ENCODE assay signal across 1 cellular context in the genomic region with DNA sequence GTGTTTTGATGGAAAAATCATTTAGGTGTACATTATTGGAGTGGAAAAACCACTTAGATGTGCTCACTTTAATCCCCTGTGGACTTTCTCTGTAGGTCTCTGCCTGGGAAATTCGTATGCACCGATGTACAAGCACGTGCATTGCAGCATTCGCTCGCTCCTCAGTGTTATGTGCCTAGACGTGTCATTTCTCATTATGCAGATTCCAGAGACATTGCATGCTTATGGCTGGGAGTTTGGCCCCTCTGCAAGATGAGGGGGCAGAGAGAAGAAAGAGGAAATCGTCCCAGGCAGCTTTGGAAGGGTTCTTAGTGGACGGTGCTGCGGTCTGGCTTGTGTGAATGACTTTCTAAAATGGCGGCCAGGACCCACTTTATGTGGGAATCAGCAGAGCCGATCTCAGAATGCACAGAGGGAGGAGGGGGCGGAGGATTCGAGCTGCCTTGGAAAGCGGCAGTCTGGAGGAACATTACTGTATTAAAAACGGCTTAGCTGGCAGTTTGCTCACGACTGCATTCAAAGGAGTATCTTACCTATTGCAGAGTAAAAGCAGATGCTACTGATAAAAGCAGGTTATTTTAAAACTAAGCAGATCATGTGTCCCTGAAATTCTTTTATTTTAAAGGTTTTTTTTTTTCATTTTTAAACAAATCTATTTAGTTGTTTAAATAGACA.
TF ChIP-seq lines count a peak whose summit lies in the region.

No MANE protein-coding gene starts in this region.

TF ChIP-seq in HEK293, 187 proteins besides CTCF, POLR2A, EP300 and RAD21 (continued from another document and continues in another):
- no peak; the same call in none of the 2 replicates for TF ChIP-seq INSM2 (tag by site-specific recombination; IDR thresholded peaks at IDR 0.05)
- TF ChIP-seq MEIS1 (CRISPR knock-in tag; IDR thresholded peaks at IDR 0.05; ENCODE audit: borderline replicate concordance), result no peak
- no peak for TF ChIP-seq ZNF473 (tag by site-specific recombination; IDR thresholded peaks at IDR 0.05)
- TF ChIP-seq ZBTB8A (tag by site-specific recombination; IDR thresholded peaks at IDR 0.05), result no peak
- no peak for TF ChIP-seq ZNF585B (tag by site-specific recombination; IDR thresholded peaks at IDR 0.05)
- TF ChIP-seq, protein P1, sequence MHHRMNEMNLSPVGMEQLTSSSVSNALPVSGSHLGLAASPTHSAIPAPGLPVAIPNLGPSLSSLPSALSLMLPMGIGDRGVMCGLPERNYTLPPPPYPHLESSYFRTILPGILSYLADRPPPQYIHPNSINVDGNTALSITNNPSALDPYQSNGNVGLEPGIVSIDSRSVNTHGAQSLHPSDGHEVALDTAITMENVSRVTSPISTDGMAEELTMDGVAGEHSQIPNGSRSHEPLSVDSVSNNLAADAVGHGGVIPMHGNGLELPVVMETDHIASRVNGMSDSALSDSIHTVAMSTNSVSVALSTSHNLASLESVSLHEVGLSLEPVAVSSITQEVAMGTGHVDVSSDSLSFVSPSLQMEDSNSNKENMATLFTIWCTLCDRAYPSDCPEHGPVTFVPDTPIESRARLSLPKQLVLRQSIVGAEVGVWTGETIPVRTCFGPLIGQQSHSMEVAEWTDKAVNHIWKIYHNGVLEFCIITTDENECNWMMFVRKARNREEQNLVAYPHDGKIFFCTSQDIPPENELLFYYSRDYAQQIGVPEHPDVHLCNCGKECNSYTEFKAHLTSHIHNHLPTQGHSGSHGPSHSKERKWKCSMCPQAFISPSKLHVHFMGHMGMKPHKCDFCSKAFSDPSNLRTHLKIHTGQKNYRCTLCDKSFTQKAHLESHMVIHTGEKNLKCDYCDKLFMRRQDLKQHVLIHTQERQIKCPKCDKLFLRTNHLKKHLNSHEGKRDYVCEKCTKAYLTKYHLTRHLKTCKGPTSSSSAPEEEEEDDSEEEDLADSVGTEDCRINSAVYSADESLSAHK (tag by site-specific recombination; IDR thresholded peaks at IDR 0.05), result peak; percentile 67; the same call in 1 of the 2 replicates
- TF ChIP-seq TCF7L2 (IDR thresholded peaks at IDR 0.05; ENCODE audit: borderline replicate concordance, low read depth, low read length), result no peak
- TF ChIP-seq ZNF24 (tag by site-specific recombination; IDR thresholded peaks at IDR 0.05), result peak; percentile 60; the same call in 1 of the 2 replicates
- no peak for TF ChIP-seq ZBTB7A (tag by site-specific recombination; IDR thresholded peaks at IDR 0.05; ENCODE audit: low read depth)
- no peak for TF ChIP-seq ZNF23 (tag by site-specific recombination; IDR thresholded peaks at IDR 0.05; ENCODE audit: borderline replicate concordance)
- TF ChIP-seq ZNF366 (tag by site-specific recombination; conservative IDR thresholded peaks at IDR 0.05), result peak; percentile 74
- peak; percentile 64; the same call in 1 of the 2 replicates for TF ChIP-seq GLIS1 (tag by site-specific recombination; IDR thresholded peaks at IDR 0.05)
- no peak for TF ChIP-seq ZNF138 (tag by site-specific recombination; IDR thresholded peaks at IDR 0.05; ENCODE audit: borderline replicate concordance)
- TF ChIP-seq, protein P2, sequence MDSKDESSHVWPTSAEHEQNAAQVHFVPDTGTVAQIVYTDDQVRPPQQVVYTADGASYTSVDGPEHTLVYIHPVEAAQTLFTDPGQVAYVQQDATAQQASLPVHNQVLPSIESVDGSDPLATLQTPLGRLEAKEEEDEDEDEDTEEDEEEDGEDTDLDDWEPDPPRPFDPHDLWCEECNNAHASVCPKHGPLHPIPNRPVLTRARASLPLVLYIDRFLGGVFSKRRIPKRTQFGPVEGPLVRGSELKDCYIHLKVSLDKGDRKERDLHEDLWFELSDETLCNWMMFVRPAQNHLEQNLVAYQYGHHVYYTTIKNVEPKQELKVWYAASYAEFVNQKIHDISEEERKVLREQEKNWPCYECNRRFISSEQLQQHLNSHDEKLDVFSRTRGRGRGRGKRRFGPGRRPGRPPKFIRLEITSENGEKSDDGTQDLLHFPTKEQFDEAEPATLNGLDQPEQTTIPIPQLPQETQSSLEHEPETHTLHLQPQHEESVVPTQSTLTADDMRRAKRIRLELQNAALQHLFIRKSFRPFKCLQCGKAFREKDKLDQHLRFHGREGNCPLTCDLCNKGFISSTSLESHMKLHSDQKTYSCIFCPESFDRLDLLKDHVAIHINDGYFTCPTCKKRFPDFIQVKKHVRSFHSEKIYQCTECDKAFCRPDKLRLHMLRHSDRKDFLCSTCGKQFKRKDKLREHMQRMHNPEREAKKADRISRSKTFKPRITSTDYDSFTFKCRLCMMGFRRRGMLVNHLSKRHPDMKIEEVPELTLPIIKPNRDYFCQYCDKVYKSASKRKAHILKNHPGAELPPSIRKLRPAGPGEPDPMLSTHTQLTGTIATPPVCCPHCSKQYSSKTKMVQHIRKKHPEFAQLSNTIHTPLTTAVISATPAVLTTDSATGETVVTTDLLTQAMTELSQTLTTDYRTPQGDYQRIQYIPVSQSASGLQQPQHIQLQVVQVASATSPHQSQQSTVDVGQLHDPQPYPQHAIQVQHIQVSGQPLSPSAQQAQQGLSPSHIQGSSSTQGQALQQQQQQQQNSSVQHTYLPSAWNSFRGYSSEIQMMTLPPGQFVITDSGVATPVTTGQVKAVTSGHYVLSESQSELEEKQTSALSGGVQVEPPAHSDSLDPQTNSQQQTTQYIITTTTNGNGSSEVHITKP (tag by site-specific recombination; IDR thresholded peaks at IDR 0.05), result peak; percentile 56
- no peak for TF ChIP-seq ZNF133 (tag by site-specific recombination; IDR thresholded peaks at IDR 0.05)
- TF ChIP-seq, protein P3, sequence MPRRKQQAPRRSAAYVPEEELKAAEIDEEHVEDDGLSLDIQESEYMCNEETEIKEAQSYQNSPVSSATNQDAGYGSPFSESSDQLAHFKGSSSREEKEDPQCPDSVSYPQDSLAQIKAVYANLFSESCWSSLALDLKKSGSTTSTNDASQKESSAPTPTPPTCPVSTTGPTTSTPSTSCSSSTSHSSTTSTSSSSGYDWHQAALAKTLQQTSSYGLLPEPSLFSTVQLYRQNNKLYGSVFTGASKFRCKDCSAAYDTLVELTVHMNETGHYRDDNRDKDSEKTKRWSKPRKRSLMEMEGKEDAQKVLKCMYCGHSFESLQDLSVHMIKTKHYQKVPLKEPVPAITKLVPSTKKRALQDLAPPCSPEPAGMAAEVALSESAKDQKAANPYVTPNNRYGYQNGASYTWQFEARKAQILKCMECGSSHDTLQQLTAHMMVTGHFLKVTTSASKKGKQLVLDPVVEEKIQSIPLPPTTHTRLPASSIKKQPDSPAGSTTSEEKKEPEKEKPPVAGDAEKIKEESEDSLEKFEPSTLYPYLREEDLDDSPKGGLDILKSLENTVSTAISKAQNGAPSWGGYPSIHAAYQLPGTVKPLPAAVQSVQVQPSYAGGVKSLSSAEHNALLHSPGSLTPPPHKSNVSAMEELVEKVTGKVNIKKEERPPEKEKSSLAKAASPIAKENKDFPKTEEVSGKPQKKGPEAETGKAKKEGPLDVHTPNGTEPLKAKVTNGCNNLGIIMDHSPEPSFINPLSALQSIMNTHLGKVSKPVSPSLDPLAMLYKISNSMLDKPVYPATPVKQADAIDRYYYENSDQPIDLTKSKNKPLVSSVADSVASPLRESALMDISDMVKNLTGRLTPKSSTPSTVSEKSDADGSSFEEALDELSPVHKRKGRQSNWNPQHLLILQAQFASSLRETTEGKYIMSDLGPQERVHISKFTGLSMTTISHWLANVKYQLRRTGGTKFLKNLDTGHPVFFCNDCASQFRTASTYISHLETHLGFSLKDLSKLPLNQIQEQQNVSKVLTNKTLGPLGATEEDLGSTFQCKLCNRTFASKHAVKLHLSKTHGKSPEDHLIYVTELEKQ (tag by site-specific recombination; IDR thresholded peaks at IDR 0.05; ENCODE audit: borderline replicate concordance), result no peak; the same call in 1 of the 2 replicates
- TF ChIP-seq, protein P4, sequence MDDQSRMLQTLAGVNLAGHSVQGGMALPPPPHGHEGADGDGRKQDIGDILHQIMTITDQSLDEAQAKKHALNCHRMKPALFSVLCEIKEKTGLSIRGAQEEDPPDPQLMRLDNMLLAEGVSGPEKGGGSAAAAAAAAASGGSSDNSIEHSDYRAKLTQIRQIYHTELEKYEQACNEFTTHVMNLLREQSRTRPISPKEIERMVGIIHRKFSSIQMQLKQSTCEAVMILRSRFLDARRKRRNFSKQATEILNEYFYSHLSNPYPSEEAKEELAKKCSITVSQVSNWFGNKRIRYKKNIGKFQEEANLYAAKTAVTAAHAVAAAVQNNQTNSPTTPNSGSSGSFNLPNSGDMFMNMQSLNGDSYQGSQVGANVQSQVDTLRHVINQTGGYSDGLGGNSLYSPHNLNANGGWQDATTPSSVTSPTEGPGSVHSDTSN (CRISPR knock-in tag; IDR thresholded peaks at IDR 0.05), result no peak
- no peak for TF ChIP-seq BCL11B (tag by site-specific recombination; IDR thresholded peaks at IDR 0.05; ENCODE audit: low read depth)
- no peak for TF ChIP-seq ZNF140 (tag by site-specific recombination; IDR thresholded peaks at IDR 0.05)
- TF ChIP-seq ZNF521 (tag by site-specific recombination; IDR thresholded peaks at IDR 0.05), result no peak
- peak; percentile 93 for TF ChIP-seq ZBTB17 (tag by site-specific recombination; IDR thresholded peaks at IDR 0.05)
- TF ChIP-seq ZFHX2 (tag by site-specific recombination; conservative IDR thresholded peaks at IDR 0.05), result peak; percentile 33
- TF ChIP-seq ZNF777 (tag by site-specific recombination; IDR thresholded peaks at IDR 0.05; ENCODE audit: borderline replicate concordance), result no peak
- no peak for TF ChIP-seq ZNF555 (tag by site-specific recombination; conservative IDR thresholded peaks at IDR 0.05)
- TF ChIP-seq MYNN (tag by site-specific recombination; IDR thresholded peaks at IDR 0.05; ENCODE audit: borderline replicate concordance), result no peak
- no peak; the same call in 1 of the 2 replicates for TF ChIP-seq ZNF561 (tag by site-specific recombination; IDR thresholded peaks at IDR 0.05; ENCODE audit: borderline replicate concordance)
- 0 out of 2 replicates have a peak, but pooled peaks have one; percentile 7 for TF ChIP-seq WT1 (tag by site-specific recombination; IDR thresholded peaks at IDR 0.05)
- no peak for TF ChIP-seq HOXD13 (CRISPR knock-in tag; IDR thresholded peaks at IDR 0.05; ENCODE audit: borderline replicate concordance)
- TF ChIP-seq BCL11A (tag by site-specific recombination; IDR thresholded peaks at IDR 0.05; ENCODE audit: low read depth), result no peak
- TF ChIP-seq ZNF18 (tag by site-specific recombination; IDR thresholded peaks at IDR 0.05), result peak; percentile 54
- TF ChIP-seq ZSCAN16 (tag by site-specific recombination; IDR thresholded peaks at IDR 0.05), result 0 out of 2 replicates have a peak, but pooled peaks have one; percentile 9
- no peak for TF ChIP-seq ZNF184 (tag by site-specific recombination; IDR thresholded peaks at IDR 0.05)
- TF ChIP-seq, protein P5, sequence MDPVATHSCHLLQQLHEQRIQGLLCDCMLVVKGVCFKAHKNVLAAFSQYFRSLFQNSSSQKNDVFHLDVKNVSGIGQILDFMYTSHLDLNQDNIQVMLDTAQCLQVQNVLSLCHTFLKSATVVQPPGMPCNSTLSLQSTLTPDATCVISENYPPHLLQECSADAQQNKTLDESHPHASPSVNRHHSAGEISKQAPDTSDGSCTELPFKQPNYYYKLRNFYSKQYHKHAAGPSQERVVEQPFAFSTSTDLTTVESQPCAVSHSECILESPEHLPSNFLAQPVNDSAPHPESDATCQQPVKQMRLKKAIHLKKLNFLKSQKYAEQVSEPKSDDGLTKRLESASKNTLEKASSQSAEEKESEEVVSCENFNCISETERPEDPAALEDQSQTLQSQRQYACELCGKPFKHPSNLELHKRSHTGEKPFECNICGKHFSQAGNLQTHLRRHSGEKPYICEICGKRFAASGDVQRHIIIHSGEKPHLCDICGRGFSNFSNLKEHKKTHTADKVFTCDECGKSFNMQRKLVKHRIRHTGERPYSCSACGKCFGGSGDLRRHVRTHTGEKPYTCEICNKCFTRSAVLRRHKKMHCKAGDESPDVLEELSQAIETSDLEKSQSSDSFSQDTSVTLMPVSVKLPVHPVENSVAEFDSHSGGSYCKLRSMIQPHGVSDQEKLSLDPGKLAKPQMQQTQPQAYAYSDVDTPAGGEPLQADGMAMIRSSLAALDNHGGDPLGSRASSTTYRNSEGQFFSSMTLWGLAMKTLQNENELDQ (tag by site-specific recombination; IDR thresholded peaks at IDR 0.05; ENCODE audit: low read depth), result no peak
- peak; percentile 97 for TF ChIP-seq PRDM1 (tag by site-specific recombination; IDR thresholded peaks at IDR 0.05)
- TF ChIP-seq ZNF398 (tag by site-specific recombination; IDR thresholded peaks at IDR 0.05), result no peak
- no peak for TF ChIP-seq SCRT2 (tag by site-specific recombination; IDR thresholded peaks at IDR 0.05)
- no peak for TF ChIP-seq ZNF302 (tag by site-specific recombination; IDR thresholded peaks at IDR 0.05; ENCODE audit: low read depth)
- no peak for TF ChIP-seq ZNF391 (tag by site-specific recombination; IDR thresholded peaks at IDR 0.05; ENCODE audit: borderline replicate concordance, low read depth)
- no peak; the same call in none of the 2 replicates for TF ChIP-seq ZIC2 (tag by site-specific recombination; IDR thresholded peaks at IDR 0.05)
- TF ChIP-seq ZNF423 (tag by site-specific recombination; IDR thresholded peaks at IDR 0.05), result no peak
